Comparison of ENCODE assay signal across 8 cellular contexts in genomic region chr17:1267471-1267947, GRCh38. TPM values are rescaled to one million over a fixed set of nuclear protein-coding genes. Genes with fewer than 3 reads are reported as not detected.
A peak's percentile ranks its signal among the peaks of the same experiment; 100 is the strongest.
DNase-seq lines count a peak whose midpoint lies in the region; ATAC-seq and TF ChIP-seq lines count a peak whose summit lies in the region.

No MANE protein-coding gene starts in this region.

- H3K27ac Mint-ChIP-seq in CD14-positive monocyte, result peak overlapping the region in 5 of 7 donors; percentile 12 to 86 (median 60)

- H3K27ac ChIP-seq in dorsolateral prefrontal cortex (peak overlapping the region in 54 of 59 donors; percentile 1 to 89 (median 76)), muscle layer of duodenum (ENCODE audit: low read length) (no peak overlapping the region)

- H3K36me3 ChIP-seq in muscle layer of duodenum (ENCODE audit: control insufficient read depth in 1 of 2, insufficient read depth in 2 of 2, low read length in 2 of 2), result no peaks in the 10 kb centered on the region

- H3K4me1 Mint-ChIP-seq in CD14-positive monocyte, result peaks cover 15% of the 10 kb centered on the region

- H3K27me3 ChIP-seq in dorsolateral prefrontal cortex (peaks cover 0 to 33% (median 14%) of the 10 kb centered on the region in 45 donors), muscle layer of duodenum (ENCODE audit: low read depth, low read length) (peaks cover 16% of the 10 kb centered on the region)

- DNase-seq in CD14-positive monocyte (ENCODE audit: low spot score) (no peak), NCI-H226 (peak; percentile 19), dorsolateral prefrontal cortex (peak in 1 of 10 donors; percentile 76), GM20000 (ENCODE audit: low spot score) (no peak), NCI-H82 treated with DMSO at 0.1 percent for 48 hours (lab: John Stamatoyannopoulos, UW; ENCODE audit: unreplicated experiment) (no peak), NCI-H524 (lab: John Stamatoyannopoulos, UW) (no peak)

- H3K27me3 Mint-ChIP-seq in CD14-positive monocyte (ENCODE audit: low read depth in 3 of 3), result peaks cover 33 to 57% (median 51%) of the 10 kb centered on the region in 3 donors

- H3K9me3 ChIP-seq in muscle layer of duodenum (ENCODE audit: control insufficient read depth in 1 of 2, low read length in 2 of 2), result no peaks in the 10 kb centered on the region

- no peak for TF ChIP-seq CTCF in CD14-positive monocyte (IDR thresholded peaks at IDR 0.05)
- TF ChIP-seq CTCF in dorsolateral prefrontal cortex (IDR thresholded peaks at IDR 0.05 in 54 of 56, conservative IDR thresholded peaks at IDR 0.05 in 2 of 56; ENCODE audit: low read depth in 1 of 56, partially characterized antibody in 56 of 56), result no peak
- TF ChIP-seq CTCF in GM20000 (IDR thresholded peaks at IDR 0.05; ENCODE audit: extremely low read depth, missing control alignments), result no peak

- intact Hi-C loops in CD14-positive monocyte (cut with micrococcal nuclease) (loop anchor here in 1 of 2 donors (10.0 kb wide), 1 partner anchor 257 kb away; no protein-coding TSS in a partner anchor), dorsolateral prefrontal cortex (cut with DNase I) (loop anchor here in 1 of 2 donors (10.0 kb wide), 1 partner anchor 367 kb away; no protein-coding TSS in a partner anchor)

- peak overlapping the region; percentile 55 to 83 (median 71) for H3K4me3 ChIP-seq in dorsolateral prefrontal cortex
- peak overlapping the region; percentile 57 to 64 for H3K4me3 ChIP-seq in muscle layer of duodenum (ENCODE audit: low read depth in 1 of 2, low read length in 2 of 2)

- peak overlapping the region; percentile 80 to 86 for H3K4me3 Mint-ChIP-seq in CD14-positive monocyte

- no peaks in the 10 kb centered on the region for H3K36me3 Mint-ChIP-seq in CD14-positive monocyte

- peaks cover 0 to 11% of the 10 kb centered on the region in 2 donors for H3K4me1 ChIP-seq in muscle layer of duodenum (ENCODE audit: control insufficient read depth in 1 of 2, insufficient read depth in 2 of 2, low read length in 2 of 2)

- ATAC-seq in HG03442 (IDR thresholded peaks at IDR 0.05; ENCODE audit: unreplicated experiment), result no peak

- H3K9me3 Mint-ChIP-seq in CD14-positive monocyte, result peaks cover 0 to 9% (median 0%) of the 10 kb centered on the region in 7 donors

RNA-seq across cellular contexts. Expression of gene BHLHA9, which starts 2.7 kb away (rescaled TPM):
- not detected for polyA plus RNA-seq in CD14-positive monocyte
- 1 to 10 TPM in 88 of 120 experiments, under 1 TPM in 28, not detected in 4; 0.52 to 3.5 (median 1.5) TPM for total RNA-seq in dorsolateral prefrontal cortex

RNA-seq across cellular contexts. Expression of gene TRARG1, which starts 12.0 kb away (rescaled TPM):
- polyA plus RNA-seq in CD14-positive monocyte, result not detected
- total RNA-seq in dorsolateral prefrontal cortex, result 1 to 10 TPM in 20 of 120 experiments, under 1 TPM in 93, not detected in 7; 0.10 to 3.2 (median 0.54) TPM
